Comparison of ENCODE assay signal across 1 cellular context in genomic region chr11:27469333-27469680, GRCh38.
TF ChIP-seq lines count a peak whose summit lies in the region.

No MANE protein-coding gene starts in this region.

TF ChIP-seq in H1, 55 proteins besides CTCF, POLR2A, EP300 and RAD21:
- TF ChIP-seq TBP (IDR thresholded peaks at IDR 0.05; ENCODE audit: low read depth, low read length) = no peak
